In genomic region chr18:51165296-51165695, GRCh38 we compare ENCODE assay signal across 13 cellular contexts. TPM values are rescaled to one million over a fixed set of nuclear protein-coding genes. Genes with fewer than 3 reads are reported as not detected.
DNase-seq lines count a peak whose midpoint lies in the region; ATAC-seq and TF ChIP-seq lines count a peak whose summit lies in the region.
"Had no signal": no experiment of that assay in that cellular context is flagged by ENCODE, and none has a peak within 500 bp of the region (broad histone marks: within the 10 kb centered on the region; RNA-seq: fewer than 3 reads in every experiment).

No MANE protein-coding gene starts in this region.

- intact Hi-C loops in activated CD4-positive, alpha-beta T cell treated with anti-CD3 and anti-CD28 coated beads, Interleukin-2, amount 10 ng/mL, durations not matched to agents 24 days and 14 days (cut with micrococcal nuclease) = no loop called here
- intact Hi-C loops in activated T-helper 2 cell treated with anti-CD3 and anti-CD28 coated beads, Interferon-gamma antibody, Interleukin-2, Interleukin-4, amounts not matched to agents 10 μg/mL and 5 μg/mL and 100 μg/mL, durations not matched to agents 14 hours and 24 hours and 36 hours (cut with micrococcal nuclease) = no loop called here
- intact Hi-C loops in activated CD4-positive, alpha-beta memory T cell treated with anti-CD3 and anti-CD28 coated beads for 36 hours (cut with micrococcal nuclease) = no loop called here

- no peaks in the 10 kb centered on the region for H3K36me3 ChIP-seq in KMS-11 (ENCODE audit: insufficient read depth)
- H3K36me3 ChIP-seq: HAP-1 had no signal

- no peaks in the 10 kb centered on the region; the same call in 1 of the 2 replicates for H3K79me2 ChIP-seq in KMS-11 (ENCODE audit: insufficient read depth, low read depth)

- no peak overlapping the region for H3K4me3 Mint-ChIP-seq in activated CD4-positive, alpha-beta T cell treated with anti-CD3 and anti-CD28 coated beads, Interleukin-2, amount 10 ng/mL, durations not matched to agents 24 days and 14 days
- H3K4me3 Mint-ChIP-seq in effector memory CD8-positive, alpha-beta T cell = no peak overlapping the region
- peak overlapping the region; percentile 33 for H3K4me3 Mint-ChIP-seq in natural killer cell treated with Interleukin-12 subunit alpha and Interleukin-12 subunit beta and Interleukin-15 and Interleukin-18, amount 100 ng/mL, for 72 hours
- no peak overlapping the region for H3K4me3 Mint-ChIP-seq in activated T-helper 2 cell treated with anti-CD3 and anti-CD28 coated beads, Interferon-gamma antibody, Interleukin-2, Interleukin-4, amounts not matched to agents 10 μg/mL and 5 μg/mL and 100 μg/mL, durations not matched to agents 14 hours and 24 hours and 36 hours (ENCODE audit: low read depth)
- H3K4me3 Mint-ChIP-seq in activated CD4-positive, alpha-beta memory T cell treated with anti-CD3 and anti-CD28 coated beads for 36 hours = no peak overlapping the region

- peaks cover 3% of the 10 kb centered on the region for H3K36me3 Mint-ChIP-seq in activated CD4-positive, alpha-beta T cell treated with anti-CD3 and anti-CD28 coated beads, Interleukin-2, amount 10 ng/mL, durations not matched to agents 24 days and 14 days (ENCODE audit: low read depth)
- H3K36me3 Mint-ChIP-seq in effector memory CD8-positive, alpha-beta T cell (ENCODE audit: insufficient read depth) = no peaks in the 10 kb centered on the region
- peaks cover 7% of the 10 kb centered on the region for H3K36me3 Mint-ChIP-seq in natural killer cell treated with Interleukin-12 subunit alpha and Interleukin-12 subunit beta and Interleukin-15 and Interleukin-18, amount 100 ng/mL, for 72 hours
- peaks cover 3% of the 10 kb centered on the region for H3K36me3 Mint-ChIP-seq in activated T-helper 2 cell treated with anti-CD3 and anti-CD28 coated beads, Interferon-gamma antibody, Interleukin-2, Interleukin-4, amounts not matched to agents 10 μg/mL and 5 μg/mL and 100 μg/mL, durations not matched to agents 14 hours and 24 hours and 36 hours (ENCODE audit: low read depth)
- H3K36me3 Mint-ChIP-seq in activated CD4-positive, alpha-beta memory T cell treated with anti-CD3 and anti-CD28 coated beads for 36 hours = no peaks in the 10 kb centered on the region

- POLR2A ChIA-PET in activated CD4-positive, alpha-beta memory T cell treated with anti-CD3 and anti-CD28 coated beads for 36 hours (lab: Charles Lee) = no interaction called here

- no peak for ATAC-seq in effector memory CD8-positive, alpha-beta T cell (replicated peaks)
- ATAC-seq in natural killer cell treated with Interleukin-12 subunit alpha and Interleukin-12 subunit beta and Interleukin-15 and Interleukin-18, amount 100 ng/mL, for 72 hours = no peak
- ATAC-seq: Right ventricle myocardium inferior had no signal

- H3K27ac ChIP-seq in KMS-11 = peak overlapping the region; percentile 78
- H3K27ac ChIP-seq: 22Rv1; BLaER1 treated with 17β-estradiol and CSF1 and Interleukin-3, amounts not matched to agents 10 nM and 100 nM; PC-9 had no signal

- H3K4me2 ChIP-seq in KMS-11 = peak overlapping the region; percentile 66; the same call in 1 of the 2 replicates
- H3K4me2 ChIP-seq: PC-9 had no signal

- no peak overlapping the region for H3K4me3 ChIP-seq in KMS-11 (IDR thresholded peaks at IDR 0.05; ENCODE audit: insufficient read depth, low read depth, low read length)
- H3K4me3 ChIP-seq: BLaER1 treated with 17β-estradiol and CSF1 and Interleukin-3, amounts not matched to agents 10 nM and 100 nM; HAP-1; PC-9 had no signal

- peak overlapping the region; percentile 19; the same call in 1 of the 2 replicates for H3K9ac ChIP-seq in KMS-11
- H3K9ac ChIP-seq: BLaER1 treated with 17β-estradiol and CSF1 and Interleukin-3, amounts not matched to agents 10 nM and 100 nM had no signal

- no peak overlapping the region; the same call in 1 of the 2 replicates for H2AFZ ChIP-seq in KMS-11 (ENCODE audit: low read depth)
- H2AFZ ChIP-seq: PC-9 had no signal

- H4K20me1 ChIP-seq in KMS-11 (ENCODE audit: insufficient read depth) = no peaks in the 10 kb centered on the region

- peaks cover 39% of the 10 kb centered on the region for H3K4me1 Mint-ChIP-seq in activated CD4-positive, alpha-beta T cell treated with anti-CD3 and anti-CD28 coated beads, Interleukin-2, amount 10 ng/mL, durations not matched to agents 24 days and 14 days
- H3K4me1 Mint-ChIP-seq in effector memory CD8-positive, alpha-beta T cell (ENCODE audit: low read depth in 2 of 2) = peaks cover 15 to 37% of the 10 kb centered on the region in 2 donors
- peaks cover 68 to 72% of the 10 kb centered on the region in 2 donors for H3K4me1 Mint-ChIP-seq in natural killer cell treated with Interleukin-12 subunit alpha and Interleukin-12 subunit beta and Interleukin-15 and Interleukin-18, amount 100 ng/mL, for 72 hours (ENCODE audit: low read depth in 2 of 2)
- peaks cover 39% of the 10 kb centered on the region for H3K4me1 Mint-ChIP-seq in activated T-helper 2 cell treated with anti-CD3 and anti-CD28 coated beads, Interferon-gamma antibody, Interleukin-2, Interleukin-4, amounts not matched to agents 10 μg/mL and 5 μg/mL and 100 μg/mL, durations not matched to agents 14 hours and 24 hours and 36 hours (ENCODE audit: low read depth)
- peaks cover 25% of the 10 kb centered on the region for H3K4me1 Mint-ChIP-seq in activated CD4-positive, alpha-beta memory T cell treated with anti-CD3 and anti-CD28 coated beads for 36 hours (ENCODE audit: low read depth)

- H3K27ac Mint-ChIP-seq in activated CD4-positive, alpha-beta T cell treated with anti-CD3 and anti-CD28 coated beads, Interleukin-2, amount 10 ng/mL, durations not matched to agents 24 days and 14 days = peak overlapping the region; percentile 13
- peak overlapping the region; percentile 7 to 10 for H3K27ac Mint-ChIP-seq in effector memory CD8-positive, alpha-beta T cell
- peak overlapping the region; percentile 80 to 95 for H3K27ac Mint-ChIP-seq in natural killer cell treated with Interleukin-12 subunit alpha and Interleukin-12 subunit beta and Interleukin-15 and Interleukin-18, amount 100 ng/mL, for 72 hours
- no peak overlapping the region for H3K27ac Mint-ChIP-seq in activated T-helper 2 cell treated with anti-CD3 and anti-CD28 coated beads, Interferon-gamma antibody, Interleukin-2, Interleukin-4, amounts not matched to agents 10 μg/mL and 5 μg/mL and 100 μg/mL, durations not matched to agents 14 hours and 24 hours and 36 hours
- no peak overlapping the region for H3K27ac Mint-ChIP-seq in activated CD4-positive, alpha-beta memory T cell treated with anti-CD3 and anti-CD28 coated beads for 36 hours

- CTCF ChIA-PET in activated CD4-positive, alpha-beta memory T cell treated with anti-CD3 and anti-CD28 coated beads for 36 hours (lab: Charles Lee) = interaction anchor here (1.2 kb wide), 1 partner anchor 12 kb away, joined by 3 read pairs; no protein-coding TSS in a partner anchor

- TF ChIP-seq CTCF in KMS-11 (conservative IDR thresholded peaks at IDR 0.05; ENCODE audit: low read depth, low read length) = no peak

- H3K9me3 Mint-ChIP-seq in activated CD4-positive, alpha-beta T cell treated with anti-CD3 and anti-CD28 coated beads, Interleukin-2, amount 10 ng/mL, durations not matched to agents 24 days and 14 days = peaks cover 5% of the 10 kb centered on the region
- H3K9me3 Mint-ChIP-seq in effector memory CD8-positive, alpha-beta T cell = no peaks in the 10 kb centered on the region
- no peaks in the 10 kb centered on the region for H3K9me3 Mint-ChIP-seq in natural killer cell treated with Interleukin-12 subunit alpha and Interleukin-12 subunit beta and Interleukin-15 and Interleukin-18, amount 100 ng/mL, for 72 hours
- H3K9me3 Mint-ChIP-seq in activated T-helper 2 cell treated with anti-CD3 and anti-CD28 coated beads, Interferon-gamma antibody, Interleukin-2, Interleukin-4, amounts not matched to agents 10 μg/mL and 5 μg/mL and 100 μg/mL, durations not matched to agents 14 hours and 24 hours and 36 hours = no peaks in the 10 kb centered on the region
- no peaks in the 10 kb centered on the region for H3K9me3 Mint-ChIP-seq in activated CD4-positive, alpha-beta memory T cell treated with anti-CD3 and anti-CD28 coated beads for 36 hours

- DNase-seq in activated CD4-positive, alpha-beta T cell treated with anti-CD3 and anti-CD28 coated beads, Interleukin-2, amount 10 ng/mL, durations not matched to agents 24 days and 14 days = no peak
- no peak for DNase-seq in activated CD4-positive, alpha-beta T cell treated with anti-CD3 and anti-CD28 coated beads, Interleukin-2, amount 50 U/mL, for 48 hours
- no peak for DNase-seq in effector memory CD8-positive, alpha-beta T cell
- DNase-seq in natural killer cell treated with Interleukin-12 subunit alpha and Interleukin-12 subunit beta and Interleukin-15 and Interleukin-18, amount 100 ng/mL, for 72 hours (ENCODE audit: low spot score) = no peak
- no peak for DNase-seq in activated T-helper 2 cell treated with anti-CD3 and anti-CD28 coated beads, Interferon-gamma antibody, Interleukin-2, Interleukin-4, amounts not matched to agents 10 μg/mL and 5 μg/mL and 100 μg/mL, durations not matched to agents 14 hours and 24 hours and 36 hours (ENCODE audit: low spot score)
- DNase-seq in stimulated activated CD4-positive, alpha-beta T cell treated with anti-CD3 and anti-CD28 coated beads, Interleukin-2, amount 100 ng/mL, for 24 hours = no peak
- no peak for DNase-seq in activated CD4-positive, alpha-beta memory T cell treated with anti-CD3 and anti-CD28 coated beads for 36 hours
- DNase-seq: PC-9 had no signal

- H3K27me3 Mint-ChIP-seq in activated CD4-positive, alpha-beta T cell treated with anti-CD3 and anti-CD28 coated beads, Interleukin-2, amount 10 ng/mL, durations not matched to agents 24 days and 14 days = no peaks in the 10 kb centered on the region
- H3K27me3 Mint-ChIP-seq in effector memory CD8-positive, alpha-beta T cell = no peaks in the 10 kb centered on the region
- H3K27me3 Mint-ChIP-seq in natural killer cell treated with Interleukin-12 subunit alpha and Interleukin-12 subunit beta and Interleukin-15 and Interleukin-18, amount 100 ng/mL, for 72 hours = no peaks in the 10 kb centered on the region
- H3K27me3 Mint-ChIP-seq in activated T-helper 2 cell treated with anti-CD3 and anti-CD28 coated beads, Interferon-gamma antibody, Interleukin-2, Interleukin-4, amounts not matched to agents 10 μg/mL and 5 μg/mL and 100 μg/mL, durations not matched to agents 14 hours and 24 hours and 36 hours (ENCODE audit: low read depth) = no peaks in the 10 kb centered on the region
- H3K27me3 Mint-ChIP-seq in activated CD4-positive, alpha-beta memory T cell treated with anti-CD3 and anti-CD28 coated beads for 36 hours = no peaks in the 10 kb centered on the region

- peaks cover 83% of the 10 kb centered on the region for H3K4me1 ChIP-seq in KMS-11 (ENCODE audit: low read depth, poor library complexity, severe bottlenecking)
- H3K4me1 ChIP-seq: HAP-1 had no signal

- no peaks in the 10 kb centered on the region for H3K27me3 ChIP-seq in KMS-11 (ENCODE audit: insufficient read depth, low read depth)
- H3K27me3 ChIP-seq: BLaER1 treated with 17β-estradiol and CSF1 and Interleukin-3, amounts not matched to agents 10 nM and 100 nM had no signal

RNA-seq across cellular contexts. Expression of gene MEX3C, which starts 32.2 kb away (rescaled TPM):
- total RNA-seq in activated CD4-positive, alpha-beta T cell treated with anti-CD3 and anti-CD28 coated beads, Interleukin-2, amount 10 ng/mL, durations not matched to agents 24 days and 14 days = 57.4 and 62.6 TPM in 2 replicates
- total RNA-seq in natural killer cell treated with Interleukin-12 subunit alpha and Interleukin-12 subunit beta and Interleukin-15 and Interleukin-18, amount 100 ng/mL, for 72 hours = 100 to 1,000 TPM in 1 of 2 donors, 10 to 100 TPM in 1; 91.8 to 174 TPM
- total RNA-seq in activated T-helper 2 cell treated with anti-CD3 and anti-CD28 coated beads, Interferon-gamma antibody, Interleukin-2, Interleukin-4, amounts not matched to agents 10 μg/mL and 5 μg/mL and 100 μg/mL, durations not matched to agents 14 hours and 24 hours and 36 hours = 48.6 and 49.3 TPM in 2 replicates
- total RNA-seq in activated CD4-positive, alpha-beta memory T cell treated with anti-CD3 and anti-CD28 coated beads for 36 hours = 10 to 100 TPM; 56.6 to 61.5 TPM

Comparison
In these comparisons a context has a peak if more than half of its experiments do, and no peak if none do; other contexts are left out.
1. H3K27ac Mint-ChIP-seq: peak in activated CD4-positive, alpha-beta T cell treated with anti-CD3 and anti-CD28 coated beads, Interleukin-2, amount 10 ng/mL, durations not matched to agents 24 days and 14 days (single experiment), effector memory CD8-positive, alpha-beta T cell (2 of 2) and natural killer cell treated with Interleukin-12 subunit alpha and Interleukin-12 subunit beta and Interleukin-15 and Interleukin-18, amount 100 ng/mL, for 72 hours (2 of 2); none in activated T-helper 2 cell treated with anti-CD3 and anti-CD28 coated beads, Interferon-gamma antibody, Interleukin-2, Interleukin-4, amounts not matched to agents 10 μg/mL and 5 μg/mL and 100 μg/mL, durations not matched to agents 14 hours and 24 hours and 36 hours (single experiment) and activated CD4-positive, alpha-beta memory T cell treated with anti-CD3 and anti-CD28 coated beads for 36 hours (single experiment).